Comparison of ENCODE assay signal across 8 cellular contexts in the genomic region with DNA sequence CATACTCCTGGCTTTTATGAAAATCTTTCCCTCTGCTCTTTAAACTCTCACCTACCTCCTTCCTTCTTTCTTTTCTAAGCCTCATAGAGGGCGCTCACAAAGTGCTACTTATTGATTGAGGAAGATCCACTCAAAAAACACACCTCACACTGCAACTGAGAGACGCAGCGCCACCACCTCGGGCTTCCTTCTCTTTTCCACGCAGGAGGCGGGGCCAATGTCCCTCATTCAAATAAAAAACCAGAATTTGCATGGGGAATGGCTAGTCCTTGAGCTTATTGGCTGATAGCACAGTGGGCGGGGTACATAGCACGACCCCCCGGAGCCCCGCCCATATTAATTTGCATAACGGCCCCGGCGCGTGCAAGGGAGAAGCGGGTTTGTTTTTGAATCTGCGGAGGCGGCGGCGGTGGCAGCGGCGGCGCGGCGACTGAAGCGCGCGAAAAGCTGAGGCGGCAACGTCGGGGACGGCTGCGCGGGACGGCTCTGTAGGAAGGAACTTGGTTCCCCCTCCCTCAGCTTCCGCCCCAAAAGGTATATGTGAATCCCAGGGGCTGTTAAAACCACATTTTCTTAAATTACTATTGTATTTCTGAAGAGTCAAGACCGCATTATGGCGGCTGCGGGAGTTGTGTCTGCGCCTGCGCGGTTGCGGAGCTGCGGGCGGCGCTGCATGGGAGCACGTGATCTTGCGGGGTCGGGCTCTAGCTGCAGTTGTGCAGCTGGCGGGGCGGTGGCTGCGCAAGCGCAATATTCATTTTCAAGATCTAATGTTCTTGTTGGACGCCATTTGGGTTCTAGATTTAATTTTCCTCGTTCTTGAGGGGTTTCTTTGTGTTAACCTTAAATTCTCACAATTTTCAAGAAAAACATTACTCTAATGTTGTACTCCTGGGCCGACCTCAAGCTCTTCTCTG. TPM values are rescaled to one million over a fixed set of nuclear protein-coding genes. Genes with fewer than 3 reads are reported as not detected.
DNase-seq lines count a peak whose midpoint lies in the region; ATAC-seq, FAIRE-seq and TF ChIP-seq lines count a peak whose summit lies in the region.

A gene with protein sequence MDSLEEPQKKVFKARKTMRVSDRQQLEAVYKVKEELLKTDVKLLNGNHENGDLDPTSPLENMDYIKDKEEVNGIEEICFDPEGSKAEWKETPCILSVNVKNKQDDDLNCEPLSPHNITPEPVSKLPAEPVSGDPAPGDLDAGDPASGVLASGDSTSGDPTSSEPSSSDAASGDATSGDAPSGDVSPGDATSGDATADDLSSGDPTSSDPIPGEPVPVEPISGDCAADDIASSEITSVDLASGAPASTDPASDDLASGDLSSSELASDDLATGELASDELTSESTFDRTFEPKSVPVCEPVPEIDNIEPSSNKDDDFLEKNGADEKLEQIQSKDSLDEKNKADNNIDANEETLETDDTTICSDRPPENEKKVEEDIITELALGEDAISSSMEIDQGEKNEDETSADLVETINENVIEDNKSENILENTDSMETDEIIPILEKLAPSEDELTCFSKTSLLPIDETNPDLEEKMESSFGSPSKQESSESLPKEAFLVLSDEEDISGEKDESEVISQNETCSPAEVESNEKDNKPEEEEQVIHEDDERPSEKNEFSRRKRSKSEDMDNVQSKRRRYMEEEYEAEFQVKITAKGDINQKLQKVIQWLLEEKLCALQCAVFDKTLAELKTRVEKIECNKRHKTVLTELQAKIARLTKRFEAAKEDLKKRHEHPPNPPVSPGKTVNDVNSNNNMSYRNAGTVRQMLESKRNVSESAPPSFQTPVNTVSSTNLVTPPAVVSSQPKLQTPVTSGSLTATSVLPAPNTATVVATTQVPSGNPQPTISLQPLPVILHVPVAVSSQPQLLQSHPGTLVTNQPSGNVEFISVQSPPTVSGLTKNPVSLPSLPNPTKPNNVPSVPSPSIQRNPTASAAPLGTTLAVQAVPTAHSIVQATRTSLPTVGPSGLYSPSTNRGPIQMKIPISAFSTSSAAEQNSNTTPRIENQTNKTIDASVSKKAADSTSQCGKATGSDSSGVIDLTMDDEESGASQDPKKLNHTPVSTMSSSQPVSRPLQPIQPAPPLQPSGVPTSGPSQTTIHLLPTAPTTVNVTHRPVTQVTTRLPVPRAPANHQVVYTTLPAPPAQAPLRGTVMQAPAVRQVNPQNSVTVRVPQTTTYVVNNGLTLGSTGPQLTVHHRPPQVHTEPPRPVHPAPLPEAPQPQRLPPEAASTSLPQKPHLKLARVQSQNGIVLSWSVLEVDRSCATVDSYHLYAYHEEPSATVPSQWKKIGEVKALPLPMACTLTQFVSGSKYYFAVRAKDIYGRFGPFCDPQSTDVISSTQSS (plus strand): TSS at position 389 of the 917 bp plus-strand sequence. CDS start 58,234 bp downstream, outside the sequence.

- peak; percentile 30; the same call in 1 of the 2 replicates for TF ChIP-seq CTCF in AG04450 (IDR thresholded peaks at IDR 0.05; ENCODE audit: low read depth, low read length)

- FAIRE-seq in islet of Langerhans (lab: Jason Lieb, UNC): peak; percentile 95

- H3K27ac ChIP-seq in AG04450 (ENCODE audit: low read depth, low read length): peak within 1 kb of the TSS; percentile 90

- H3K4me3 ChIP-seq in AG04450 (ENCODE audit: low read depth, low read length): peak within 1 kb of the TSS; percentile 77

- H3K27me3 ChIP-seq in AG04450 (ENCODE audit: control insufficient read depth, insufficient read depth, low read length): no peaks in the 10 kb centered on the region

- H3K9me3 ChIP-seq in AG04450 (ENCODE audit: control insufficient read depth, insufficient read depth, low read length): no peaks in the 10 kb centered on the region; the same call in 1 of the 2 replicates

- POLR2A ChIA-PET in AG04450 (lab: Yijun Ruan, JAX): interaction anchor here (0.5 to 1.7 kb wide), 10 partner anchors 9 to 111 kb away, joined by 3 to 28 read pairs (median 6); no protein-coding TSS in a partner anchor

- CTCF ChIA-PET in AG04450 (lab: Charles Lee): interaction anchor here (0.6 to 2.6 kb wide), 19 partner anchors 9 to 180 kb away, joined by 3 to 31 read pairs (median 4); no protein-coding TSS in a partner anchor

- DNase-seq in AG04450 (ENCODE audit: low read depth, low spot score) (peak; percentile 94), NCI-H226 (peak; percentile 97), cerebellar cortex (ENCODE audit: low spot score) (peak; percentile 99)
- DNase-seq in stimulated activated CD4-positive, alpha-beta T cell treated with anti-CD3 and anti-CD28 coated beads, Interleukin-12 subunit alpha, Interleukin-12 subunit beta, amount 100 ng/mL, for 4 hours: peak; percentile 89

- ATAC-seq in GM18870 (IDR thresholded peaks at IDR 0.05; ENCODE audit: unreplicated experiment): peak; percentile 50
- peak; percentile 76 for ATAC-seq in HG03135 (IDR thresholded peaks at IDR 0.05; ENCODE audit: unreplicated experiment)
- ATAC-seq in activated CD4-positive, CD25-positive, alpha-beta regulatory T cell treated with anti-CD3 and anti-CD28 coated beads, Interleukin-2, amount 50 U/mL, for 24 hours: peak; percentile 83 to 92

RNA-seq across cellular contexts. Expression of the gene that starts here (rescaled TPM):
- polyA plus RNA-seq in AG04450 (2011; rRNA removed): 24.8 and 26.6 TPM in 2 replicates
- 66.2 and 70.5 TPM in 2 replicates for polyA minus RNA-seq in AG04450 (2011; rRNA and poly(A)+ RNA removed)

Comparison
In these comparisons a context has a peak if more than half of its experiments do, and no peak if none do; other contexts are left out.
1. Peak in every context shown above with its lines: DNase-seq, ATAC-seq, H3K4me3 ChIP-seq and H3K27ac ChIP-seq.